ENCODE assay signal across 1 cellular context in genomic region chrX:134626434-134626833, GRCh38.
TF ChIP-seq lines count a peak whose summit lies in the region.

No MANE protein-coding gene starts in this region.

TF ChIP-seq in SK-N-SH treated with all-trans-retinoic acid at 6 μM for 48 hours, 23 proteins besides CTCF, POLR2A, EP300 and RAD21 (continued from another document):
- TF ChIP-seq CSRNP3 (CRISPR knock-in tag; IDR thresholded peaks at IDR 0.05): no peak
- no peak for TF ChIP-seq CSDC2 (CRISPR knock-in tag; IDR thresholded peaks at IDR 0.05)
- no peak for TF ChIP-seq GLIS3 (CRISPR knock-in tag; IDR thresholded peaks at IDR 0.05)
- TF ChIP-seq PATZ1 (CRISPR knock-in tag; IDR thresholded peaks at IDR 0.05; ENCODE audit: borderline replicate concordance): no peak
- TF ChIP-seq POU6F1 (CRISPR knock-in tag; IDR thresholded peaks at IDR 0.05; ENCODE audit: borderline replicate concordance, low read depth): no peak
- TF ChIP-seq PPARA (CRISPR knock-in tag; IDR thresholded peaks at IDR 0.05; ENCODE audit: borderline replicate concordance): no peak
